30 cellular contexts compared by ENCODE assay signal in the genomic region with DNA sequence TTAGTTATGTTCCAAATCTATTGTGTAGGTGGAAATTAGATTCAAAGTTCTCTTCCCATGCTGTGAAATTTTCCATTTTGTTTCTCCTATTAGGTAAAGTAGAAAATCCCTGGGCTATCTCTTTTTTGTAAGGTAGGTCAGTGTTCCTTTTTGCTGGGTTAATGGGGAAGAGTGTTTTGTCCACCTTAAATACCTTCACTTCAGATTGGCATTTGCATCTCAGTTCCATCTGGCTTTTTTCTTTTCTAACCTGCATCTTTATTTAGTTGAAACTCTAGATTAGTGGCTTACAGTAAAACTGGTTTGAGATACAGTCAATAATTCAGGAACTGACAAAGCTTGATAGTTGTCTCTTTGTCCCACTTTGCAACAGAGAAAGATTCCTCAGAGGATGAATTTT.
"Had no signal": no experiment of that assay in that cellular context is flagged by ENCODE, and none has a peak within 500 bp of the region (broad histone marks: within the 10 kb centered on the region; RNA-seq: fewer than 3 reads in every experiment).

No MANE protein-coding gene starts in this region.

- H3K36me3 Mint-ChIP-seq: activated CD8-positive, alpha-beta memory T cell treated with anti-CD3 and anti-CD28 coated beads, Interleukin-2, amount 10 ng/mL, durations not matched to agents 7 days and 5 days; activated naive CD4-positive, alpha-beta T cell treated with anti-CD3 and anti-CD28 coated beads, Interleukin-2, amount 10 ng/mL, durations not matched to agents 7 days and 5 days; activated naive CD4-positive, alpha-beta T cell treated with anti-CD3 and anti-CD28 coated beads, Interleukin-2, amount 50 U/mL, for 24 hours; activated naive CD8-positive, alpha-beta T cell; activated naive CD8-positive, alpha-beta T cell treated with anti-CD3 and anti-CD28 coated beads, Interleukin-2, amount 10 ng/mL, durations not matched to agents 7 days and 5 days; brain; T-cell had no signal

- H3K4me1 ChIP-seq: ascending aorta had no signal

- H3K27ac Mint-ChIP-seq: activated B cell treated with CpG ODN at 0.5 μM for 24 hours; activated CD4-positive, alpha-beta memory T cell treated with anti-CD3 and anti-CD28 coated beads, Interleukin-2, amount 10 ng/mL, durations not matched to agents 7 days and 5 days; activated CD4-positive, alpha-beta T cell treated with anti-CD3 and anti-CD28 coated beads, Interleukin-2, amount 10 ng/mL, durations not matched to agents 24 days and 14 days; activated CD8-positive, alpha-beta memory T cell treated with anti-CD3 and anti-CD28 coated beads, Interleukin-2, amount 10 ng/mL, durations not matched to agents 7 days and 5 days; activated CD8-positive, alpha-beta T cell treated with anti-CD3 and anti-CD28 coated beads, Interleukin-2, amount 10 ng/mL, durations not matched to agents 7 days and 5 days; activated naive CD4-positive, alpha-beta T cell treated with anti-CD3 and anti-CD28 coated beads, Interleukin-2, amount 10 ng/mL, durations not matched to agents 7 days and 5 days; activated naive CD4-positive, alpha-beta T cell treated with anti-CD3 and anti-CD28 coated beads, Interleukin-2, amount 50 U/mL, for 24 hours; activated naive CD8-positive, alpha-beta T cell; activated naive CD8-positive, alpha-beta T cell treated with anti-CD3 and anti-CD28 coated beads, Interleukin-2, amount 10 ng/mL, durations not matched to agents 7 days and 5 days; activated naive CD8-positive, alpha-beta T cell treated with anti-CD3 and anti-CD28 coated beads, Interleukin-2, amount 50 U/mL, for 24 hours; activated T-cell treated with anti-CD3 and anti-CD28 coated beads, Interleukin-2, amount 50 U/mL, for 24 hours; activated T-helper 2 cell treated with anti-CD3 and anti-CD28 coated beads, Interferon-gamma antibody, Interleukin-2, Interleukin-4, amounts not matched to agents 10 μg/mL and 5 μg/mL and 100 μg/mL, durations not matched to agents 14 hours and 24 hours and 36 hours; brain; T-cell; T-helper 17 cell had no signal

- H3K27me3 Mint-ChIP-seq: activated B cell treated with CpG ODN at 0.5 μM for 24 hours; activated CD4-positive, alpha-beta memory T cell treated with anti-CD3 and anti-CD28 coated beads, Interleukin-2, amount 10 ng/mL, durations not matched to agents 7 days and 5 days; activated CD4-positive, alpha-beta T cell treated with anti-CD3 and anti-CD28 coated beads, Interleukin-2, amount 10 ng/mL, durations not matched to agents 24 days and 14 days; activated CD8-positive, alpha-beta memory T cell treated with anti-CD3 and anti-CD28 coated beads, Interleukin-2, amount 10 ng/mL, durations not matched to agents 7 days and 5 days; activated naive CD4-positive, alpha-beta T cell treated with anti-CD3 and anti-CD28 coated beads, Interleukin-2, amount 10 ng/mL, durations not matched to agents 7 days and 5 days; activated naive CD4-positive, alpha-beta T cell treated with anti-CD3 and anti-CD28 coated beads, Interleukin-2, amount 50 U/mL, for 24 hours; activated naive CD8-positive, alpha-beta T cell; activated naive CD8-positive, alpha-beta T cell treated with anti-CD3 and anti-CD28 coated beads, Interleukin-2, amount 10 ng/mL, durations not matched to agents 7 days and 5 days; activated naive CD8-positive, alpha-beta T cell treated with anti-CD3 and anti-CD28 coated beads, Interleukin-2, amount 50 U/mL, for 24 hours; activated T-cell treated with anti-CD3 and anti-CD28 coated beads, Interleukin-2, amount 50 U/mL, for 24 hours; central memory CD8-positive, alpha-beta T cell; T-cell; T-helper 17 cell had no signal

- H3K27ac ChIP-seq: ascending aorta, cardiac muscle cell, VCaP had no signal

- H3K4me3 ChIP-seq: ascending aorta, cardiac muscle cell had no signal

- H3K4me1 Mint-ChIP-seq: activated B cell treated with CpG ODN at 0.5 μM for 24 hours; activated CD4-positive, alpha-beta memory T cell treated with anti-CD3 and anti-CD28 coated beads, Interleukin-2, amount 10 ng/mL, durations not matched to agents 7 days and 5 days; activated CD4-positive, alpha-beta T cell treated with anti-CD3 and anti-CD28 coated beads, Interleukin-2, amount 10 ng/mL, durations not matched to agents 24 days and 14 days; activated CD8-positive, alpha-beta memory T cell treated with anti-CD3 and anti-CD28 coated beads, Interleukin-2, amount 10 ng/mL, durations not matched to agents 7 days and 5 days; activated naive CD4-positive, alpha-beta T cell treated with anti-CD3 and anti-CD28 coated beads, Interleukin-2, amount 10 ng/mL, durations not matched to agents 7 days and 5 days; activated naive CD4-positive, alpha-beta T cell treated with anti-CD3 and anti-CD28 coated beads, Interleukin-2, amount 50 U/mL, for 24 hours; activated naive CD8-positive, alpha-beta T cell treated with anti-CD3 and anti-CD28 coated beads, Interleukin-2, amount 10 ng/mL, durations not matched to agents 7 days and 5 days; activated naive CD8-positive, alpha-beta T cell treated with anti-CD3 and anti-CD28 coated beads, Interleukin-2, amount 50 U/mL, for 24 hours; central memory CD8-positive, alpha-beta T cell; T-cell; T-helper 17 cell had no signal

- DNase-seq: activated B cell treated with CpG ODN at 0.5 μM for 24 hours; activated CD4-positive, alpha-beta memory T cell treated with anti-CD3 and anti-CD28 coated beads, Interleukin-2, amount 10 ng/mL, durations not matched to agents 7 days and 5 days; activated CD4-positive, alpha-beta T cell treated with anti-CD3 and anti-CD28 coated beads for 4 hours; activated CD4-positive, alpha-beta T cell treated with anti-CD3 and anti-CD28 coated beads, Interleukin-2, amount 10 ng/mL, durations not matched to agents 24 days and 14 days; activated CD4-positive, alpha-beta T cell treated with anti-CD3 and anti-CD28 coated beads, Interleukin-2, amount 50 U/mL, for 48 hours; activated CD4-positive, CD25-positive, alpha-beta regulatory T cell treated with anti-CD3 and anti-CD28 coated beads, Interleukin-2, amount 50 U/mL, for 72 hours; activated CD8-positive, alpha-beta memory T cell treated with anti-CD3 and anti-CD28 coated beads for 24 hours; activated CD8-positive, alpha-beta memory T cell treated with anti-CD3 and anti-CD28 coated beads, Interleukin-2, amount 10 ng/mL, durations not matched to agents 7 days and 5 days; activated CD8-positive, alpha-beta memory T cell treated with anti-CD3 and anti-CD28 coated beads, Interleukin-2, amount 50 U/mL, for 48 hours; activated CD8-positive, alpha-beta T cell treated with anti-CD3 and anti-CD28 coated beads, Interleukin-2, amount 10 ng/mL, durations not matched to agents 7 days and 5 days; activated effector memory CD4-positive, alpha-beta T cell treated with Interleukin-2 at 50 U/mL for 16 hours; activated gamma-delta T cell; activated naive CD4-positive, alpha-beta T cell treated with anti-CD3 and anti-CD28 coated beads, Interleukin-2, amount 10 ng/mL, durations not matched to agents 7 days and 5 days; activated naive CD4-positive, alpha-beta T cell treated with Interleukin-2 at 50 U/mL for 16 hours; activated naive CD8-positive, alpha-beta T cell treated with anti-CD3 and anti-CD28 coated beads, Interleukin-2, amount 10 ng/mL, durations not matched to agents 7 days and 5 days; activated naive CD8-positive, alpha-beta T cell treated with anti-CD3 and anti-CD28 coated beads, Interleukin-2, amount 50 U/mL, for 24 hours; activated T-cell treated with anti-CD3 and anti-CD28 coated beads, Interleukin-2, amount 50 U/mL, for 24 hours; activated T-cell treated with anti-CD3 and anti-CD28 coated beads, Interleukin-2, amount 50 U/mL, for 48 hours; amygdala; anterior cingulate cortex; T-cell; T-helper 17 cell had no signal

- H3K27me3 ChIP-seq: ascending aorta, cardiac muscle cell had no signal

- H3K36me3 ChIP-seq: ascending aorta, cardiac muscle cell had no signal

- ATAC-seq: activated CD8-positive, alpha-beta memory T cell treated with anti-CD3 and anti-CD28 coated beads, Interleukin-2, amount 10 ng/mL, durations not matched to agents 7 days and 5 days; activated CD8-positive, alpha-beta T cell treated with anti-CD3 and anti-CD28 coated beads, Interleukin-2, amount 10 ng/mL, durations not matched to agents 7 days and 5 days; activated naive CD8-positive, alpha-beta T cell treated with anti-CD3 and anti-CD28 coated beads, Interleukin-2, amount 50 U/mL, for 24 hours; T-cell; T-helper 17 cell had no signal

- H3K4me3 Mint-ChIP-seq: activated B cell treated with CpG ODN at 0.5 μM for 24 hours; activated CD4-positive, alpha-beta memory T cell treated with anti-CD3 and anti-CD28 coated beads, Interleukin-2, amount 10 ng/mL, durations not matched to agents 7 days and 5 days; activated CD4-positive, alpha-beta T cell treated with anti-CD3 and anti-CD28 coated beads, Interleukin-2, amount 10 ng/mL, durations not matched to agents 24 days and 14 days; activated CD8-positive, alpha-beta memory T cell treated with anti-CD3 and anti-CD28 coated beads, Interleukin-2, amount 10 ng/mL, durations not matched to agents 7 days and 5 days; activated CD8-positive, alpha-beta T cell treated with anti-CD3 and anti-CD28 coated beads, Interleukin-2, amount 10 ng/mL, durations not matched to agents 7 days and 5 days; activated naive CD4-positive, alpha-beta T cell treated with anti-CD3 and anti-CD28 coated beads, Interleukin-2, amount 10 ng/mL, durations not matched to agents 7 days and 5 days; activated naive CD4-positive, alpha-beta T cell treated with anti-CD3 and anti-CD28 coated beads, Interleukin-2, amount 50 U/mL, for 24 hours; activated naive CD8-positive, alpha-beta T cell; activated naive CD8-positive, alpha-beta T cell treated with anti-CD3 and anti-CD28 coated beads, Interleukin-2, amount 10 ng/mL, durations not matched to agents 7 days and 5 days; activated naive CD8-positive, alpha-beta T cell treated with anti-CD3 and anti-CD28 coated beads, Interleukin-2, amount 50 U/mL, for 24 hours; activated T-cell treated with anti-CD3 and anti-CD28 coated beads, Interleukin-2, amount 50 U/mL, for 24 hours; brain; central memory CD8-positive, alpha-beta T cell; T-cell; T-helper 17 cell had no signal

- H3K9me3 Mint-ChIP-seq: activated CD4-positive, alpha-beta memory T cell treated with anti-CD3 and anti-CD28 coated beads, Interleukin-2, amount 10 ng/mL, durations not matched to agents 7 days and 5 days; activated CD4-positive, alpha-beta T cell treated with anti-CD3 and anti-CD28 coated beads, Interleukin-2, amount 10 ng/mL, durations not matched to agents 24 days and 14 days; activated naive CD4-positive, alpha-beta T cell treated with anti-CD3 and anti-CD28 coated beads, Interleukin-2, amount 10 ng/mL, durations not matched to agents 7 days and 5 days; activated naive CD8-positive, alpha-beta T cell treated with anti-CD3 and anti-CD28 coated beads, Interleukin-2, amount 10 ng/mL, durations not matched to agents 7 days and 5 days; activated T-helper 2 cell treated with anti-CD3 and anti-CD28 coated beads, Interferon-gamma antibody, Interleukin-2, Interleukin-4, amounts not matched to agents 10 μg/mL and 5 μg/mL and 100 μg/mL, durations not matched to agents 14 hours and 24 hours and 36 hours had no signal
